ENCODE assay signal across 13 cellular contexts in genomic region chr22:18577848-18578247, GRCh38. TPM values are rescaled to one million over a fixed set of nuclear protein-coding genes. Genes with fewer than 3 reads are reported as not detected.
DNase-seq lines count a peak whose midpoint lies in the region; ATAC-seq, FAIRE-seq and TF ChIP-seq lines count a peak whose summit lies in the region.
"Not testable (repeated sequence)": the region's sequence is repeated elsewhere in the genome, so short reads cannot be mapped to it uniquely, and the experiment has no call there.
"Had no signal": no experiment of that assay in that cellular context is flagged by ENCODE, and none has a peak within 500 bp of the region (broad histone marks: within the 10 kb centered on the region; RNA-seq: fewer than 3 reads in every experiment).

No MANE protein-coding gene starts in this region.

- H3K4me3 Mint-ChIP-seq in WTC11: not testable (repeated sequence)

- not testable (repeated sequence) for H3K4me1 ChIP-seq in K562 (replicated peaks in 1 of 2; ENCODE audit: control insufficient read depth in 2 of 2, insufficient read depth in 2 of 2, low read length in 2 of 2); iPS-18a (ENCODE audit: control insufficient read depth, low read depth, low read length)

- H3K9me3 ChIP-seq in K562 (replicated peaks; ENCODE audit: control insufficient read depth, insufficient read depth, low read depth, low read length); iPS-18a (ENCODE audit: control insufficient read depth, low read depth, low read length): not testable (repeated sequence)

- not testable (repeated sequence) for TF ChIP-seq POLR2A in K562 (conservative IDR thresholded peaks at IDR 0.05)

- not testable (repeated sequence) for H3K36me3 ChIP-seq in K562 (ENCODE audit: control insufficient read depth, insufficient read depth, low read length); iPS-18a (ENCODE audit: control insufficient read depth, low read depth, low read length)

- intact Hi-C loops in K562 (cut with micrococcal nuclease): not testable (repeated sequence)

- not testable (repeated sequence) for TF ChIP-seq RAD21 in K562 (CRISPR knock-in tag; conservative IDR thresholded peaks at IDR 0.05 in 1 of 2, IDR thresholded peaks at IDR 0.05 in 1 of 2)

- DNase-seq in AG10803 (ENCODE audit: low read depth): peak; percentile 2
- DNase-seq in WTC11 (ENCODE audit: low spot score); K562 (ENCODE audit: extremely low read depth in 1 of 4, low spot score in 3 of 4): not testable (repeated sequence)

- H3K27ac Mint-ChIP-seq in WTC11: not testable (repeated sequence)

- H3K4me3 ChIP-seq in AG10803 (ENCODE audit: low read length) (peak overlapping the region; percentile 36), iPS-18a (ENCODE audit: low read length) (peak overlapping the region; percentile 35), skin epidermis (peak overlapping the region in 4 of 7 experiments; percentile 23 to 48 (median 36))
- not testable (repeated sequence) for H3K4me3 ChIP-seq in K562

- not testable (repeated sequence) for H3K9me3 Mint-ChIP-seq in WTC11

- FAIRE-seq in K562 (lab: Jason Lieb, UNC): not testable (repeated sequence)

- not testable (repeated sequence) for H3K27me3 Mint-ChIP-seq in WTC11 (ENCODE audit: low read depth)

- POLR2A ChIA-PET in WTC11 (lab: Charles Lee); K562 (lab: Yijun Ruan, JAX): not testable (repeated sequence)

- H3K4me1 Mint-ChIP-seq in WTC11: not testable (repeated sequence)

- H3K27ac ChIP-seq in K562 (ENCODE audit: extremely low read depth, low read depth, low read length); iPS-18a (ENCODE audit: low read length): not testable (repeated sequence)
- peak overlapping the region in 1 of 21 experiments; percentile 49 for H3K27ac ChIP-seq in skin epidermis

- H3K36me3 Mint-ChIP-seq in WTC11: not testable (repeated sequence)

- H2AFZ ChIP-seq in K562 (ENCODE audit: low read depth, low read length): not testable (repeated sequence)

- not testable (repeated sequence) for H3K4me2 ChIP-seq in K562 (ENCODE audit: insufficient read depth, low read length)

- not testable (repeated sequence) for TF ChIP-seq CTCF in AG10803 (conservative IDR thresholded peaks at IDR 0.05; ENCODE audit: low read length); WTC11 (IDR thresholded peaks at IDR 0.05); K562 (IDR thresholded peaks at IDR 0.05 in 2 of 3, conservative IDR thresholded peaks at IDR 0.05 in 1 of 3; ENCODE audit: insufficient read depth in 2 of 3, low read depth in 1 of 3, low read length in 3 of 3)

- H3K79me2 ChIP-seq in K562 (ENCODE audit: control insufficient read depth, insufficient read depth, low read length): not testable (repeated sequence)

- not testable (repeated sequence) for BruUV-seq in K562 (replicated peaks; lab: Mats Ljungman, UMichigan)

- CTCF ChIA-PET in WTC11 (lab: Charles Lee); K562 (lab: Yijun Ruan, JAX; ENCODE audit: low intra/inter-chr PET ratio): not testable (repeated sequence)

- not testable (repeated sequence) for H4K20me1 ChIP-seq in K562 (replicated peaks; ENCODE audit: control insufficient read depth, insufficient read depth, low read length)

- not testable (repeated sequence) for H3K9me1 ChIP-seq in K562 (ENCODE audit: control insufficient read depth, insufficient read depth, low read length)

- H3K27me3 ChIP-seq in K562 (ENCODE audit: control insufficient read depth in 2 of 2, insufficient read depth in 2 of 2, low read length in 2 of 2); iPS-18a (ENCODE audit: control insufficient read depth, insufficient read depth, low read length): not testable (repeated sequence)

- not testable (repeated sequence) for TF ChIP-seq EP300 in K562 (IDR thresholded peaks at IDR 0.05; ENCODE audit: low read length)

- no CpG with 5 or more reads among the region's 53 CpGs for WGBS in K562 (ENCODE audit: insufficient coverage, low coverage, missing lambda C conversion rate)

- peak; percentile 72 for ATAC-seq in GM19438 (IDR thresholded peaks at IDR 0.05; ENCODE audit: low read depth, unreplicated experiment)
- peak; percentile 86 for ATAC-seq in HG02678 (IDR thresholded peaks at IDR 0.05; ENCODE audit: unreplicated experiment)
- peak; percentile 56 for ATAC-seq in HG03457 (IDR thresholded peaks at IDR 0.05; ENCODE audit: unreplicated experiment)
- ATAC-seq in WTC11: peak; percentile 74
- peak; percentile 71 for ATAC-seq in K562

- H3K9ac ChIP-seq in K562 (ENCODE audit: insufficient read depth in 1 of 2, low read depth in 2 of 2, low read length in 2 of 2); iPS-18a (ENCODE audit: low read length): not testable (repeated sequence)

- in situ Hi-C loops in K562 (cut with MboI): not testable (repeated sequence)

RNA-seq across cellular contexts. Expression of gene RIMBP3, which starts 33.9 kb away (rescaled TPM):
- total RNA-seq in WTC11 (2021): 0.23 to 0.59 TPM (median 0.34 TPM) in 3 replicates
- total RNA-seq in K562 (2011; cell fraction: chromatin; rRNA removed; ENCODE audit: low replicate concordance): 1.1 and 4.0 TPM in 2 replicates
- 2.8 and 4.3 TPM in 2 replicates for total RNA-seq in K562 (2011; cell fraction: nucleolus; rRNA removed)
- 1.1 and 2.4 TPM in 2 replicates for total RNA-seq in K562 (2011; cell fraction: nucleoplasm; rRNA removed)
- 0.59 and 1.1 TPM in 2 replicates for total RNA-seq in K562 (2014; rRNA removed)
- total RNA-seq in K562 (2014; rRNA removed; fragmentation: Illumina TruSeq; extraction: Trizol): 0.29 and 0.36 TPM in 2 replicates
- total RNA-seq in K562 (2015; rRNA removed; fragmentation: Illumina TruSeq; extraction: Trizol): 0.58 and 0.79 TPM in 2 replicates
- 0.82 and 1.2 TPM in 2 replicates for total RNA-seq in K562 (2021)
- polyA plus RNA-seq in K562 (2011; rRNA removed): 0.17 and 0.54 TPM in 2 replicates
- 0.37 and 0.48 TPM in 2 replicates for polyA plus RNA-seq in K562 (2011; cell fraction: cytosol; rRNA removed)
- polyA plus RNA-seq in K562 (2011; cell fraction: nucleus; rRNA removed): 0.55 and 0.73 TPM in 2 replicates
- 0.98 and 1.4 TPM in 2 replicates for polyA plus RNA-seq in K562 (2012)
- polyA plus RNA-seq in K562 (2014; fragmentation: Illumina TruSeq; extraction: Trizol): 0.52 and 0.54 TPM in 2 replicates
- under 1 TPM; 0.01 to 0.06 TPM for polyA plus RNA-seq in K562 (2014; fragmentation: Nextera tagmentation; extraction: Ambion mirVana)
- polyA plus RNA-seq in K562 (2014; rRNA removed): 0.20 and 0.23 TPM in 2 replicates
- 1.1 and 1.8 TPM in 2 replicates for polyA minus RNA-seq in K562 (2011; rRNA and poly(A)+ RNA removed)
- polyA minus RNA-seq in K562 (2011; cell fraction: cytosol; rRNA and poly(A)+ RNA removed): 0.95 and 1.5 TPM in 2 replicates
- 2.0 and 5.1 TPM in 2 replicates for polyA minus RNA-seq in K562 (2011; cell fraction: nucleus; rRNA and poly(A)+ RNA removed)
- polyA plus RNA-seq: keratinocyte had no signal

RNA-seq across cellular contexts. Expression of gene TMEM191B, which starts 50.2 kb away (rescaled TPM):
- total RNA-seq in WTC11 (2021): 2.7 to 9.8 TPM (median 3.7 TPM) in 3 replicates
- total RNA-seq in K562 (2011; cell fraction: chromatin; rRNA removed; ENCODE audit: low replicate concordance): 1.6 TPM in 1 of 2 replicates, not detected in the other
- total RNA-seq in K562 (2011; cell fraction: nucleolus; rRNA removed): 2.3 and 3.7 TPM in 2 replicates
- 0.88 and 2.1 TPM in 2 replicates for total RNA-seq in K562 (2011; cell fraction: nucleoplasm; rRNA removed)
- 1.2 and 3.8 TPM in 2 replicates for total RNA-seq in K562 (2014; rRNA removed)
- total RNA-seq in K562 (2014; rRNA removed; fragmentation: Illumina TruSeq; extraction: Trizol): not detected in 2 replicates
- 0.65 TPM in 1 of 2 replicates, not detected in the other for total RNA-seq in K562 (2015; rRNA removed; fragmentation: Illumina TruSeq; extraction: Trizol)
- 3.9 and 5.3 TPM in 2 replicates for total RNA-seq in K562 (2021)
- 0.65 and 1.7 TPM in 2 replicates for polyA plus RNA-seq in K562 (2011; rRNA removed)
- polyA plus RNA-seq in K562 (2011; cell fraction: cytosol; rRNA removed): 3.1 and 5.3 TPM in 2 replicates
- polyA plus RNA-seq in K562 (2011; cell fraction: nucleus; rRNA removed): 10.0 and 10.4 TPM in 2 replicates
- polyA plus RNA-seq in K562 (2012): 2.5 and 7.5 TPM in 2 replicates
- not detected in 2 replicates for polyA plus RNA-seq in K562 (2014; fragmentation: Illumina TruSeq; extraction: Trizol)
- polyA plus RNA-seq in K562 (2014; fragmentation: Nextera tagmentation; extraction: Ambion mirVana): not detected
- 0.61 and 1.8 TPM in 2 replicates for polyA plus RNA-seq in K562 (2014; rRNA removed)
- 0.24 TPM in 1 of 2 replicates, not detected in the other for polyA minus RNA-seq in K562 (2011; rRNA and poly(A)+ RNA removed)
- 6.0 TPM in 1 of 2 replicates, not detected in the other for polyA minus RNA-seq in K562 (2011; cell fraction: cytosol; rRNA and poly(A)+ RNA removed)
- polyA minus RNA-seq in K562 (2011; cell fraction: nucleus; rRNA and poly(A)+ RNA removed): 0.54 and 1.9 TPM in 2 replicates
- total RNA-seq: A673 had no signal

RNA-seq across cellular contexts. Expression of gene GGTLC3, which starts 59.9 kb away (rescaled TPM):
- not detected in 3 replicates for total RNA-seq in WTC11 (2021)
- total RNA-seq in K562 (2011; cell fraction: chromatin; rRNA removed; ENCODE audit: low replicate concordance): not detected in 2 replicates
- not detected in 2 replicates for total RNA-seq in K562 (2011; cell fraction: nucleolus; rRNA removed)
- total RNA-seq in K562 (2011; cell fraction: nucleoplasm; rRNA removed): not detected in 2 replicates
- total RNA-seq in K562 (2014; rRNA removed): not detected in 2 replicates
- total RNA-seq in K562 (2014; rRNA removed; fragmentation: Illumina TruSeq; extraction: Trizol): not detected in 2 replicates
- not detected in 2 replicates for total RNA-seq in K562 (2015; rRNA removed; fragmentation: Illumina TruSeq; extraction: Trizol)
- total RNA-seq in K562 (2021): not detected in 2 replicates
- not detected in 2 replicates for polyA plus RNA-seq in K562 (2011; rRNA removed)
- polyA plus RNA-seq in K562 (2011; cell fraction: cytosol; rRNA removed): not detected in 2 replicates
- not detected in 2 replicates for polyA plus RNA-seq in K562 (2011; cell fraction: nucleus; rRNA removed)
- polyA plus RNA-seq in K562 (2012): not detected in 2 replicates
- not detected in 2 replicates for polyA plus RNA-seq in K562 (2014; fragmentation: Illumina TruSeq; extraction: Trizol)
- not detected for polyA plus RNA-seq in K562 (2014; fragmentation: Nextera tagmentation; extraction: Ambion mirVana)
- not detected in 2 replicates for polyA plus RNA-seq in K562 (2014; rRNA removed)
- not detected in 2 replicates for polyA minus RNA-seq in K562 (2011; rRNA and poly(A)+ RNA removed)
- polyA minus RNA-seq in K562 (2011; cell fraction: cytosol; rRNA and poly(A)+ RNA removed): not detected in 2 replicates
- not detected in 2 replicates for polyA minus RNA-seq in K562 (2011; cell fraction: nucleus; rRNA and poly(A)+ RNA removed)
- total RNA-seq: A673, esophagus squamous epithelium, H7, temporal lobe had no signal
- polyA plus RNA-seq: keratinocyte had no signal
